In the genomic region with DNA sequence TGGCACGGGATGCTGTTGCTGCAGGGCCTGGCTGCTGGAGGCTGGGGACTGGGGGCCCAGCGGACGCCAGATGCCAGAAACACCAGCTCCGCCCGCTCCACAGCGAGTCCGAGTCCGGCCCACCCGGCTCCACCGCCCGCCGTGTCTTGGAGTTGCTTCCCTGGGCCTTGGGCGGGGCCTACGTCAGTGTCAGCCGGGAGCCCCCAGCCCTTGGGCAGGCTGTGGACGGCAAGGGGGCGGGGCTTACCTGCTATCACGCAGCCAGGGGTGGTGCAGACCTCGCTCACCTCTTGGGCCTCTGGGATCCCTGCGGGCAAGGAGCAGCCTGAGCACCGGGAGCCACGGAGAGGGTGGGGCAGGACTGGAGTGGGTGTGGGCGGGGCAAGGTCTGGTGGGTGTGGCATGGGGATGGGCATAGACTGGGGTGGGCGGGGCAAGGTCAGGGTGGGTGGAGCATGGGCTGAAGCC, we compare ENCODE assay signal across 9 cellular contexts. TPM values are rescaled to one million over a fixed set of nuclear protein-coding genes. Genes with fewer than 3 reads are reported as not detected.
DNase-seq lines count a peak whose midpoint lies in the region; ATAC-seq and TF ChIP-seq lines count a peak whose summit lies in the region.
"Had no signal": no experiment of that assay in that cellular context is flagged by ENCODE, and none has a peak within 500 bp of the region (broad histone marks: within the 10 kb centered on the region; RNA-seq: fewer than 3 reads in every experiment).

No MANE protein-coding gene starts in this region.

- H3K27ac ChIP-seq in smooth muscle cell (ENCODE audit: low read depth), result no peak overlapping the region

- no peaks in the 10 kb centered on the region for H3K9me3 ChIP-seq in smooth muscle cell (replicated peaks; ENCODE audit: low read depth)

- no peaks in the 10 kb centered on the region for H3K36me3 Mint-ChIP-seq in T-helper 2 cell treated with Interferon-gamma antibody and Interleukin-4, amounts not matched to agents 5 μg/mL and 100 μg/mL, for 36 hours (ENCODE audit: low read depth)

- H3K4me1 ChIP-seq in smooth muscle cell (ENCODE audit: low read depth), result no peaks in the 10 kb centered on the region

- peak overlapping the region; percentile 68 for H3K4me2 ChIP-seq in smooth muscle cell

- H3K4me1 Mint-ChIP-seq in T-helper 2 cell treated with Interferon-gamma antibody and Interleukin-4, amounts not matched to agents 5 μg/mL and 100 μg/mL, for 36 hours (ENCODE audit: low read depth), result no peaks in the 10 kb centered on the region

- no peak overlapping the region for H3K9ac ChIP-seq in smooth muscle cell (ENCODE audit: low read depth)

- no peaks in the 10 kb centered on the region for H4K20me1 ChIP-seq in smooth muscle cell (ENCODE audit: low read depth)

- peak; percentile 49 for DNase-seq in activated CD4-positive, CD25-positive, alpha-beta regulatory T cell treated with anti-CD3 and anti-CD28 coated beads, Interleukin-2, amount 50 U/mL, for 72 hours
- DNase-seq in RPMI7951 (ENCODE audit: low read depth), result peak; percentile 6
- DNase-seq in foreskin fibroblast, result peak; percentile 17 to 54
- DNase-seq in smooth muscle cell (lab: John Stamatoyannopoulos, UW; ENCODE audit: unreplicated experiment), result peak; percentile 47
- DNase-seq in T-helper 2 cell treated with Interferon-gamma antibody and Interleukin-4, amounts not matched to agents 5 μg/mL and 100 μg/mL, for 36 hours (ENCODE audit: low spot score), result no peak
- DNase-seq: AML-193 had no signal

- no peaks in the 10 kb centered on the region for H3K27me3 ChIP-seq in smooth muscle cell (ENCODE audit: low read depth)

- peaks cover 19% of the 10 kb centered on the region for H3K9me3 Mint-ChIP-seq in T-helper 2 cell treated with Interferon-gamma antibody and Interleukin-4, amounts not matched to agents 5 μg/mL and 100 μg/mL, for 36 hours

- no peaks in the 10 kb centered on the region for H3K79me2 ChIP-seq in smooth muscle cell (ENCODE audit: low read depth)

- WGBS in smooth muscle cell (ENCODE audit: low lambda C conversion rate), result 13% methylated on average over 23 of the region's 24 CpGs

- peak overlapping the region; percentile 10 for H2AFZ ChIP-seq in smooth muscle cell (ENCODE audit: low read depth)

- H3K27ac Mint-ChIP-seq in T-helper 2 cell treated with Interferon-gamma antibody and Interleukin-4, amounts not matched to agents 5 μg/mL and 100 μg/mL, for 36 hours, result no peak overlapping the region

- ATAC-seq in activated CD4-positive, CD25-positive, alpha-beta regulatory T cell treated with anti-CD3 and anti-CD28 coated beads, Interleukin-2, amount 50 U/mL, for 24 hours, result no peak
- ATAC-seq in HG02981 (IDR thresholded peaks at IDR 0.05; ENCODE audit: unreplicated experiment) (no peak), HG03025 (IDR thresholded peaks at IDR 0.05; ENCODE audit: low FRiP score, unreplicated experiment) (no peak)

- no peaks in the 10 kb centered on the region for H3K36me3 ChIP-seq in smooth muscle cell (ENCODE audit: low read depth)

- H3K4me3 Mint-ChIP-seq in T-helper 2 cell treated with Interferon-gamma antibody and Interleukin-4, amounts not matched to agents 5 μg/mL and 100 μg/mL, for 36 hours, result no peak overlapping the region

- H3K4me3 ChIP-seq in foreskin fibroblast (ENCODE audit: low read depth in 1 of 2, low read length in 2 of 2), result no peak overlapping the region
- H3K4me3 ChIP-seq in smooth muscle cell, result peak overlapping the region; percentile 24

- peaks cover 3% of the 10 kb centered on the region for H3K27me3 Mint-ChIP-seq in T-helper 2 cell treated with Interferon-gamma antibody and Interleukin-4, amounts not matched to agents 5 μg/mL and 100 μg/mL, for 36 hours (ENCODE audit: low read depth)

- no peaks in the 10 kb centered on the region for H3F3A ChIP-seq in smooth muscle cell (ENCODE audit: low read depth)

- TF ChIP-seq CTCF in foreskin fibroblast (IDR thresholded peaks at IDR 0.05; ENCODE audit: low read depth, low read length), result no peak
- no peak for TF ChIP-seq CTCF in smooth muscle cell (IDR thresholded peaks at IDR 0.05; ENCODE audit: borderline replicate concordance, insufficient read depth, poor library complexity, severe bottlenecking)

RNA-seq across cellular contexts. Expression of gene MMEL1, which starts 21.7 kb away (rescaled TPM):
- total RNA-seq in RPMI7951 (2014; rRNA removed; shearing (Covaris generic)), result 2.8 TPM in 1 of 2 replicates, not detected in the other
- total RNA-seq in smooth muscle cell, result 3.5 TPM in 1 of 2 replicates, not detected in the other
- 0.56 and 3.4 TPM in 2 replicates for polyA plus RNA-seq in smooth muscle cell

RNA-seq across cellular contexts. Expression of gene PRXL2B, which starts 24.5 kb away (rescaled TPM):
- 21.5 and 26.1 TPM in 2 replicates for total RNA-seq in RPMI7951 (2014; rRNA removed; shearing (Covaris generic))
- total RNA-seq in smooth muscle cell, result 16.1 and 27.4 TPM in 2 replicates
- polyA plus RNA-seq in smooth muscle cell, result 18.4 and 26.6 TPM in 2 replicates

RNA-seq across cellular contexts. Expression of gene TNFRSF14, which starts 54.9 kb away (rescaled TPM):
- total RNA-seq in RPMI7951 (2014; rRNA removed; shearing (Covaris generic)), result 26.8 and 29.4 TPM in 2 replicates
- total RNA-seq in smooth muscle cell, result 0.40 TPM in 1 of 2 replicates, not detected in the other
- polyA plus RNA-seq in smooth muscle cell, result not detected in 2 replicates

Comparison
In these comparisons a context has a peak if more than half of its experiments do, and no peak if none do; other contexts are left out.
1. RNA of gene TNFRSF14, which starts 54.9 kb away (total RNA-seq): 26.8 to 29.4 TPM in RPMI7951; 0.40 TPM in smooth muscle cell; every median in the first group is over 10 times any median in the second.